Comparison of ENCODE assay signal across 1 cellular context in genomic region chr20:22533823-22534751, GRCh38.
TF ChIP-seq lines count a peak whose summit lies in the region.

No MANE protein-coding gene starts in this region.

TF ChIP-seq in HepG2, 621 proteins besides CTCF, POLR2A, EP300 and RAD21 (continued from another document):
- no peak for TF ChIP-seq FUBP1 (CRISPR knock-in tag; IDR thresholded peaks at IDR 0.05; ENCODE audit: borderline replicate concordance)
- no peak; the same call in 1 of the 2 replicates for TF ChIP-seq TAF1 (CRISPR knock-in tag; IDR thresholded peaks at IDR 0.05)
- peak; percentile 60 for TF ChIP-seq ELF1 (CRISPR knock-in tag; IDR thresholded peaks at IDR 0.05)
- TF ChIP-seq ZNF326 (CRISPR knock-in tag; IDR thresholded peaks at IDR 0.05; ENCODE audit: borderline replicate concordance): no peak
- TF ChIP-seq GTF2F1 (IDR thresholded peaks at IDR 0.05; ENCODE audit: low read length): no peak
- TF ChIP-seq ZFX (CRISPR knock-in tag; IDR thresholded peaks at IDR 0.05; ENCODE audit: low read depth): peak; percentile 99
- TF ChIP-seq GRHL1 (CRISPR knock-in tag; conservative IDR thresholded peaks at IDR 0.05): no peak
- TF ChIP-seq NFYC (CRISPR knock-in tag; IDR thresholded peaks at IDR 0.05): peak; percentile 55
- TF ChIP-seq TMF1 (CRISPR knock-in tag; IDR thresholded peaks at IDR 0.05; ENCODE audit: low read depth): peak; percentile 95; the same call in 1 of the 2 replicates
- peak; percentile 98 for TF ChIP-seq ZNF331 (CRISPR knock-in tag; IDR thresholded peaks at IDR 0.05)
- TF ChIP-seq ZBTB44 (CRISPR knock-in tag; IDR thresholded peaks at IDR 0.05): peak; percentile 96
- no peak for TF ChIP-seq HOXA9 (CRISPR knock-in tag; IDR thresholded peaks at IDR 0.05; ENCODE audit: borderline replicate concordance)
- TF ChIP-seq ZNF296 (CRISPR knock-in tag; conservative IDR thresholded peaks at IDR 0.05): peak; percentile 79; the same call in 1 of the 2 replicates
- TF ChIP-seq MAF1 (CRISPR knock-in tag; IDR thresholded peaks at IDR 0.05; ENCODE audit: borderline replicate concordance): no peak; the same call in 1 of the 2 replicates
- peak; percentile 89 for TF ChIP-seq MED13 (CRISPR knock-in tag; IDR thresholded peaks at IDR 0.05)
- no peak for TF ChIP-seq SRSF1 (optimal IDR thresholded peaks at IDR 0.05; ENCODE audit: low read depth, low read length)
- peak; percentile 99 for TF ChIP-seq ZNF33A (CRISPR knock-in tag; IDR thresholded peaks at IDR 0.05; ENCODE audit: borderline replicate concordance)
- TF ChIP-seq ADNP (CRISPR knock-in tag; IDR thresholded peaks at IDR 0.05): 0 out of 2 replicates have a peak, but pooled peaks have one; percentile 67
- peak; percentile 95 for TF ChIP-seq MYPOP (CRISPR knock-in tag; IDR thresholded peaks at IDR 0.05)
- no peak for TF ChIP-seq HNRNPLL (IDR thresholded peaks at IDR 0.05; ENCODE audit: low read depth, low read length, poor library complexity, severe bottlenecking)
- TF ChIP-seq NR3C1 (CRISPR knock-in tag; IDR thresholded peaks at IDR 0.05): no peak
- peak; percentile 85 for TF ChIP-seq BHLHE40 (IDR thresholded peaks at IDR 0.05; ENCODE audit: low read length)
- TF ChIP-seq AFF4 (CRISPR knock-in tag; IDR thresholded peaks at IDR 0.05): no peak
- TF ChIP-seq REXO4 (CRISPR knock-in tag; IDR thresholded peaks at IDR 0.05; ENCODE audit: borderline replicate concordance): peak; percentile 99
- TF ChIP-seq HNRNPL (IDR thresholded peaks at IDR 0.05; ENCODE audit: low read depth, low read length): no peak
- TF ChIP-seq ZSCAN31 (CRISPR knock-in tag; IDR thresholded peaks at IDR 0.05; ENCODE audit: low read depth): no peak; the same call in 1 of the 2 replicates
- peak; percentile 99 for TF ChIP-seq RCOR2 (CRISPR knock-in tag; IDR thresholded peaks at IDR 0.05)
- no peak for TF ChIP-seq HNRNPH1 (optimal IDR thresholded peaks at IDR 0.05; ENCODE audit: low read depth, low read length)
- TF ChIP-seq EZH2 (conservative IDR thresholded peaks at IDR 0.05; ENCODE audit: low read depth, low read length): no peak
- peak; percentile 96 for TF ChIP-seq ELF4 (CRISPR knock-in tag; IDR thresholded peaks at IDR 0.05; ENCODE audit: borderline replicate concordance)
- peak; percentile 97 for TF ChIP-seq IKZF4 (CRISPR knock-in tag; IDR thresholded peaks at IDR 0.05; ENCODE audit: borderline replicate concordance, low read depth, not compliant biosample characterization)
- TF ChIP-seq ATF4 (CRISPR knock-in tag; IDR thresholded peaks at IDR 0.05): no peak
- TF ChIP-seq GMEB2 (CRISPR knock-in tag; IDR thresholded peaks at IDR 0.05; ENCODE audit: low read depth): peak; percentile 65; the same call in 1 of the 2 replicates
- TF ChIP-seq ZNF598 (CRISPR knock-in tag; IDR thresholded peaks at IDR 0.05; ENCODE audit: borderline replicate concordance): peak; percentile 97; the same call in 1 of the 2 replicates
- TF ChIP-seq ZNF441 (CRISPR knock-in tag; IDR thresholded peaks at IDR 0.05; ENCODE audit: borderline replicate concordance): peak; percentile 96
- TF ChIP-seq SOX6 (IDR thresholded peaks at IDR 0.05): no peak
- TF ChIP-seq SOX6 (CRISPR knock-in tag; IDR thresholded peaks at IDR 0.05): peak; percentile 99
- TF ChIP-seq EHMT2 (IDR thresholded peaks at IDR 0.05; ENCODE audit: borderline replicate concordance, low read depth, low read length): peak; percentile 69; the same call in 1 of the 2 replicates
- no peak for TF ChIP-seq JDP2 (CRISPR knock-in tag; IDR thresholded peaks at IDR 0.05; ENCODE audit: borderline replicate concordance)
